ENCODE assay signal across 8 cellular contexts in genomic region chr3:107235923-107236315, GRCh38.
DNase-seq lines count a peak whose midpoint lies in the region; ATAC-seq and TF ChIP-seq lines count a peak whose summit lies in the region.

No MANE protein-coding gene starts in this region.

- H3K27me3 Mint-ChIP-seq in Caco-2 (ENCODE audit: insufficient read depth, unreplicated experiment), result peaks cover 10% of the 10 kb centered on the region
- H3K27me3 Mint-ChIP-seq in activated CD8-positive, alpha-beta T cell treated with anti-CD3 and anti-CD28 coated beads, Interleukin-2, amount 10 ng/mL, durations not matched to agents 7 days and 5 days (ENCODE audit: low read depth), result peaks cover 7% of the 10 kb centered on the region

- H3K4me3 Mint-ChIP-seq in Caco-2 (ENCODE audit: unreplicated experiment), result peak overlapping the region; percentile 66
- H3K4me3 Mint-ChIP-seq in activated CD8-positive, alpha-beta T cell treated with anti-CD3 and anti-CD28 coated beads, Interleukin-2, amount 10 ng/mL, durations not matched to agents 7 days and 5 days, result peak overlapping the region; percentile 65

- H3K4me1 Mint-ChIP-seq in Caco-2 (ENCODE audit: low read depth, unreplicated experiment), result peaks cover 7% of the 10 kb centered on the region
- H3K4me1 Mint-ChIP-seq in activated CD8-positive, alpha-beta T cell treated with anti-CD3 and anti-CD28 coated beads, Interleukin-2, amount 10 ng/mL, durations not matched to agents 7 days and 5 days (ENCODE audit: low read depth), result peaks cover 18% of the 10 kb centered on the region

- DNase-seq in Caco-2 (peak in 1 of 2 experiments; percentile 64), NCI-H69 (lab: John Stamatoyannopoulos, UW) (peak; percentile 61), erythroblast (lab: John Stamatoyannopoulos, UW) (peak; percentile 80 to 87), thyroid gland (peak; percentile 18 to 43)
- DNase-seq in activated CD8-positive, alpha-beta T cell treated with anti-CD3 and anti-CD28 coated beads, Interleukin-2, amount 10 ng/mL, durations not matched to agents 7 days and 5 days, result peak; percentile 70

- no TSS peak for BruUV-seq in Caco-2 (replicated peaks; lab: Mats Ljungman, UMichigan)

- CTCF ChIA-PET in Caco-2 (lab: Charles Lee), result interaction anchor here (1.0 to 1.8 kb wide), 2 partner anchors 185 to 424 kb away, joined by 3 to 5 read pairs; no protein-coding TSS in a partner anchor
- CTCF ChIA-PET in activated CD8-positive, alpha-beta T cell treated with anti-CD3 and anti-CD28 coated beads, Interleukin-2, amount 10 ng/mL, durations not matched to agents 7 days and 5 days (lab: Charles Lee), result interaction anchor here (0.5 to 4.9 kb wide), 29 partner anchors 11 to 692 kb away, joined by 3 to 53 read pairs (median 4); no protein-coding TSS in a partner anchor

- H3K9me3 ChIP-seq in Caco-2 (no peaks in the 10 kb centered on the region), mucosa of stomach (ENCODE audit: control insufficient read depth, low read length) (no peaks in the 10 kb centered on the region), thyroid gland (no peaks in the 10 kb centered on the region)

- TF ChIP-seq CTCF in Caco-2 (IDR thresholded peaks at IDR 0.05; ENCODE audit: insufficient read depth in 1 of 2, low read depth in 1 of 2, low read length in 1 of 2, severe bottlenecking in 1 of 2, unreplicated experiment in 1 of 2) (peak; percentile 71 to 79), thyroid gland (IDR thresholded peaks at IDR 0.05) (peak; percentile 63 to 99 (median 90))

- WGBS in thyroid gland, 2 donors, result 2 to 3% methylated on average over 5 of the region's 5 CpGs

- POLR2A ChIA-PET in Caco-2 (lab: Charles Lee), result no interaction called here
- POLR2A ChIA-PET in activated CD8-positive, alpha-beta T cell treated with anti-CD3 and anti-CD28 coated beads, Interleukin-2, amount 10 ng/mL, durations not matched to agents 7 days and 5 days (lab: Charles Lee), result no interaction called here

- H3K27me3 ChIP-seq in Caco-2 (replicated peaks; ENCODE audit: control insufficient read depth, insufficient read depth, low read length) (no peaks in the 10 kb centered on the region; the same call in 1 of the 2 replicates), mucosa of stomach (ENCODE audit: control insufficient read depth, insufficient read depth, low read length) (no peaks in the 10 kb centered on the region), thyroid gland (no peaks in the 10 kb centered on the region)

- no peaks in the 10 kb centered on the region for H3K9me3 Mint-ChIP-seq in Caco-2 (ENCODE audit: unreplicated experiment)
- no peaks in the 10 kb centered on the region for H3K9me3 Mint-ChIP-seq in activated CD8-positive, alpha-beta T cell treated with anti-CD3 and anti-CD28 coated beads, Interleukin-2, amount 10 ng/mL, durations not matched to agents 7 days and 5 days (ENCODE audit: insufficient read depth)

- H3K36me3 ChIP-seq in Caco-2 (ENCODE audit: control insufficient read depth, insufficient read depth, low read length), result no peaks in the 10 kb centered on the region
- no peaks in the 10 kb centered on the region for H3K36me3 ChIP-seq in mucosa of stomach (ENCODE audit: control insufficient read depth, insufficient read depth, low read length)
- H3K36me3 ChIP-seq in thyroid gland, result no peaks in the 10 kb centered on the region

- peak overlapping the region; percentile 38 for H3K9ac ChIP-seq in mucosa of stomach (ENCODE audit: low read length)

- no peaks in the 10 kb centered on the region for H3K36me3 Mint-ChIP-seq in Caco-2 (ENCODE audit: insufficient read depth, unreplicated experiment)
- H3K36me3 Mint-ChIP-seq in activated CD8-positive, alpha-beta T cell treated with anti-CD3 and anti-CD28 coated beads, Interleukin-2, amount 10 ng/mL, durations not matched to agents 7 days and 5 days (ENCODE audit: low read depth), result no peaks in the 10 kb centered on the region

- ATAC-seq in GM19351 (IDR thresholded peaks at IDR 0.05; ENCODE audit: unreplicated experiment) (peak; percentile 61), HG03520 (IDR thresholded peaks at IDR 0.05; ENCODE audit: unreplicated experiment) (peak; percentile 63)
- ATAC-seq in activated CD8-positive, alpha-beta T cell treated with anti-CD3 and anti-CD28 coated beads, Interleukin-2, amount 10 ng/mL, durations not matched to agents 7 days and 5 days, result peak; percentile 51

- TF ChIP-seq POLR2A in erythroblast (IDR thresholded peaks at IDR 0.05; ENCODE audit: low read length) (no peak), thyroid gland (IDR thresholded peaks at IDR 0.05) (no peak)

- H3K27ac Mint-ChIP-seq in Caco-2 (ENCODE audit: unreplicated experiment), result peak overlapping the region; percentile 27
- no peak overlapping the region for H3K27ac Mint-ChIP-seq in activated CD8-positive, alpha-beta T cell treated with anti-CD3 and anti-CD28 coated beads, Interleukin-2, amount 10 ng/mL, durations not matched to agents 7 days and 5 days

- peak overlapping the region in 2 of 3 donors; percentile 33 to 47 for H3K27ac ChIP-seq in thyroid gland

- H3K4me3 ChIP-seq in Caco-2 (ENCODE audit: low read depth, low read length) (peak overlapping the region; percentile 25), mucosa of stomach (ENCODE audit: low read length) (peak overlapping the region; percentile 32), thyroid gland (replicated peaks in 1 of 3) (peak overlapping the region in 2 of 3 donors; percentile 5 to 17)

- H3K4me1 ChIP-seq in Caco-2 (0 out of 2 replicates have a peak, but pooled peaks cover 5% of the 10 kb centered on the region), mucosa of stomach (ENCODE audit: control insufficient read depth, insufficient read depth, low read length) (peaks cover 3% of the 10 kb centered on the region), thyroid gland (no peaks in the 10 kb centered on the region)

- intact Hi-C loops in Caco-2 (cut with micrococcal nuclease; ENCODE audit: unreplicated experiment), result loop anchor here (1.0 to 10.0 kb wide), 6 partner anchors 185 to 1239 kb away; no protein-coding TSS in a partner anchor
- intact Hi-C loops in thyroid gland (cut with DNase I), result loop anchor here (10.0 kb wide), 1 partner anchor 189 kb away; no protein-coding TSS in a partner anchor
